14 cellular contexts compared by ENCODE assay signal in genomic region chr9:129493002-129493713, GRCh38.
DNase-seq lines count a peak whose midpoint lies in the region; ATAC-seq and TF ChIP-seq lines count a peak whose summit lies in the region.
"Had no signal": no experiment of that assay in that cellular context is flagged by ENCODE, and none has a peak within 500 bp of the region (broad histone marks: within the 10 kb centered on the region; RNA-seq: fewer than 3 reads in every experiment).

No MANE protein-coding gene starts in this region.

- H3K4me3 ChIP-seq in Caco-2 (ENCODE audit: low read depth, low read length) (no peak overlapping the region), SK-N-MC (no peak overlapping the region), right cardiac atrium (ENCODE audit: low read length) (no peak overlapping the region), gastrocnemius medialis (no peak overlapping the region)
- H3K4me3 ChIP-seq: skin epidermis had no signal

- TF ChIP-seq POLR2A in gastrocnemius medialis (IDR thresholded peaks at IDR 0.05) = no peak

- WGBS in right cardiac atrium = 86% methylated on average over 9 of the region's 9 CpGs

- no peak for ATAC-seq in right cardiac atrium
- ATAC-seq in gastrocnemius medialis = peak in 1 of 2 donors; percentile 25
- ATAC-seq in HG02852 (IDR thresholded peaks at IDR 0.05; ENCODE audit: unreplicated experiment) = no peak
- no peak for ATAC-seq in HG02678 (IDR thresholded peaks at IDR 0.05; ENCODE audit: unreplicated experiment)
- no peak for ATAC-seq in HG03045 (IDR thresholded peaks at IDR 0.05; ENCODE audit: unreplicated experiment)
- ATAC-seq: activated CD4-positive, CD25-positive, alpha-beta regulatory T cell treated with anti-CD3 and anti-CD28 coated beads, Interleukin-2, amount 50 U/mL, for 24 hours had no signal

- H3K4me1 Mint-ChIP-seq in Caco-2 (ENCODE audit: low read depth, unreplicated experiment) = peaks cover 44% of the 10 kb centered on the region

- peaks cover 46% of the 10 kb centered on the region for H3K36me3 Mint-ChIP-seq in Caco-2 (ENCODE audit: insufficient read depth, unreplicated experiment)

- H3K27me3 ChIP-seq in Caco-2 (replicated peaks; ENCODE audit: control insufficient read depth, insufficient read depth, low read length) (no peaks in the 10 kb centered on the region), right cardiac atrium (ENCODE audit: control insufficient read depth, insufficient read depth) (no peaks in the 10 kb centered on the region), gastrocnemius medialis (no peaks in the 10 kb centered on the region)

- no peaks in the 10 kb centered on the region for H3K9me3 ChIP-seq in Caco-2
- H3K9me3 ChIP-seq in SK-N-MC (ENCODE audit: low read depth, low read length) = no peaks in the 10 kb centered on the region
- no peaks in the 10 kb centered on the region for H3K9me3 ChIP-seq in right cardiac atrium (ENCODE audit: control insufficient read depth, low read length)
- H3K9me3 ChIP-seq in gastrocnemius medialis = no peaks in the 10 kb centered on the region

- H3K9ac ChIP-seq in SK-N-MC (ENCODE audit: insufficient read length) = no peak overlapping the region

- peak overlapping the region; percentile 74 for H3K27ac ChIP-seq in SK-N-MC
- peak overlapping the region; percentile 32 for H3K27ac ChIP-seq in right cardiac atrium (ENCODE audit: low read length)
- peak overlapping the region; percentile 93 to 97 (median 94) for H3K27ac ChIP-seq in gastrocnemius medialis

- in situ Hi-C loops in gastrocnemius medialis (cut with MboI; ENCODE audit: low sequenced_read_pairs in 4 of 4) = loop anchor here in 2 of 4 donors (25.0 kb wide), 1 partner anchor 356 kb away; no protein-coding TSS in a partner anchor

- H3K27me3 Mint-ChIP-seq in Caco-2 (ENCODE audit: insufficient read depth, unreplicated experiment) = no peaks in the 10 kb centered on the region

- TF ChIP-seq CTCF in Caco-2 (IDR thresholded peaks at IDR 0.05; ENCODE audit: insufficient read depth in 1 of 2, low read depth in 1 of 2, low read length in 1 of 2, severe bottlenecking in 1 of 2, unreplicated experiment in 1 of 2) (no peak), gastrocnemius medialis (IDR thresholded peaks at IDR 0.05 in 4 of 5, conservative IDR thresholded peaks at IDR 0.05 in 1 of 5) (no peak)

- POLR2A ChIA-PET in Caco-2 (lab: Charles Lee) = interaction anchor here (0.6 to 0.9 kb wide), 3 partner anchors 11 to 314 kb away, joined by 4 to 9 read pairs (median 6); no protein-coding TSS in a partner anchor

- H3K27ac Mint-ChIP-seq in Caco-2 (ENCODE audit: unreplicated experiment) = peak overlapping the region; percentile 75

- intact Hi-C loops in Caco-2 (cut with micrococcal nuclease; ENCODE audit: unreplicated experiment) (no loop called here), right cardiac atrium (cut with DNase I) (loop anchor here in 3 of 4 donors (10.0 kb wide), 4 partner anchors 112 to 358 kb away; partner anchors contain the start of gene IER5L (in 1 of the 3)), gastrocnemius medialis (cut with DNase I; ENCODE audit: low total_unique reads) (loop anchor here (10.0 kb wide), 2 partner anchors 108 to 468 kb away; partner anchors contain the start of gene SH3GLB2)

- CTCF ChIA-PET in Caco-2 (lab: Charles Lee) = no interaction called here

- no TSS peak for BruUV-seq in Caco-2 (replicated peaks; lab: Mats Ljungman, UMichigan)

- no peaks in the 10 kb centered on the region for H3K9me3 Mint-ChIP-seq in Caco-2 (ENCODE audit: unreplicated experiment)

- no peak for DNase-seq in Caco-2
- DNase-seq in SK-N-MC (ENCODE audit: low read depth, low spot score) = no peak
- DNase-seq in right cardiac atrium = peak in 1 of 3 donors; percentile 10
- DNase-seq in gastrocnemius medialis = peak; percentile 60 to 67
- DNase-seq: activated naive CD4-positive, alpha-beta T cell treated with Interleukin-2 at 50 U/mL for 16 hours; DND-41; NCI-H1048; NCI-H524 treated with DMSO at 0.1 percent for 48 hours; SHP77 treated with DMSO at 0.1 percent for 48 hours had no signal

- H3K4me1 ChIP-seq in Caco-2 = peaks cover 54% of the 10 kb centered on the region
- H3K4me1 ChIP-seq in right cardiac atrium (ENCODE audit: control insufficient read depth, insufficient read depth, low read length) = peaks cover 9% of the 10 kb centered on the region
- peaks cover 29 to 31% of the 10 kb centered on the region in 2 donors for H3K4me1 ChIP-seq in gastrocnemius medialis

- peak overlapping the region; percentile 19 for H3K4me3 Mint-ChIP-seq in Caco-2 (ENCODE audit: unreplicated experiment)

- no peaks in the 10 kb centered on the region for H3K36me3 ChIP-seq in Caco-2 (ENCODE audit: control insufficient read depth, insufficient read depth, low read length)
- no peaks in the 10 kb centered on the region for H3K36me3 ChIP-seq in SK-N-MC (ENCODE audit: insufficient read depth, low read length)
- H3K36me3 ChIP-seq in gastrocnemius medialis = no peaks in the 10 kb centered on the region

Comparison
In these comparisons a context has a peak if more than half of its experiments do, and no peak if none do; other contexts are left out.
1. DNase-seq: peak in gastrocnemius medialis (2 of 2); none in Caco-2 (0 of 2) and SK-N-MC (single experiment).
2. H3K27ac ChIP-seq: peak in every context shown above with its lines; median percentile 94 in gastrocnemius medialis; 74 in SK-N-MC; 32 in right cardiac atrium.